9 cellular contexts compared by ENCODE assay signal in genomic region chr14:75259946-75260545, GRCh38. TPM values are rescaled to one million over a fixed set of nuclear protein-coding genes. Genes with fewer than 3 reads are reported as not detected.
A peak's percentile ranks its signal among the peaks of the same experiment; 100 is the strongest.
DNase-seq lines count a peak whose midpoint lies in the region; ATAC-seq, FAIRE-seq and TF ChIP-seq lines count a peak whose summit lies in the region.
"Had no signal": no experiment of that assay in that cellular context is flagged by ENCODE, and none has a peak within 500 bp of the region (broad histone marks: within the 10 kb centered on the region; RNA-seq: fewer than 3 reads in every experiment).

No MANE protein-coding gene starts in this region.

- H3K27me3 ChIP-seq in endothelial cell of umbilical vein (ENCODE audit: control insufficient read depth in 2 of 2, insufficient read depth in 2 of 2, low read length in 2 of 2) (no peaks in the 10 kb centered on the region), gastrocnemius medialis (no peaks in the 10 kb centered on the region)

- H3K4me3 ChIP-seq in SK-N-MC (peak overlapping the region; percentile 77), endothelial cell of umbilical vein (replicated peaks in 1 of 3; ENCODE audit: insufficient read depth in 1 of 3, low read depth in 1 of 3, low read length in 3 of 3) (no peak overlapping the region), gastrocnemius medialis (peak overlapping the region in 2 of 4 donors; percentile 43 to 56)

- TF ChIP-seq CTCF in endothelial cell of umbilical vein (IDR thresholded peaks at IDR 0.05; ENCODE audit: extremely low read depth in 1 of 2, insufficient read depth in 1 of 2, low read depth in 1 of 2, low read length in 2 of 2) (no peak), gastrocnemius medialis (IDR thresholded peaks at IDR 0.05 in 4 of 5, conservative IDR thresholded peaks at IDR 0.05 in 1 of 5) (no peak)

- H3K9ac ChIP-seq in SK-N-MC (ENCODE audit: insufficient read length) = peak overlapping the region; percentile 88
- peak overlapping the region; percentile 74 for H3K9ac ChIP-seq in endothelial cell of umbilical vein (replicated peaks; ENCODE audit: extremely low read depth, insufficient read depth, low read length)

- dilution Hi-C loops in endothelial cell of umbilical vein (cut with MboI; ENCODE audit: extremely low pct_ligation_motif_present, low sequenced_read_pairs) = no loop called here

- H3K9me1 ChIP-seq in endothelial cell of umbilical vein (replicated peaks; ENCODE audit: control insufficient read depth, extremely low read depth, insufficient read depth, low read length) = no peaks in the 10 kb centered on the region

- BruUV-seq in endothelial cell of umbilical vein (replicated peaks; lab: Mats Ljungman, UMichigan) = no TSS peak

- ATAC-seq in gastrocnemius medialis (no peak), HG02973 (IDR thresholded peaks at IDR 0.05; ENCODE audit: unreplicated experiment) (no peak), GM21515 (IDR thresholded peaks at IDR 0.05; ENCODE audit: unreplicated experiment) (no peak)

- H3K4me2 ChIP-seq in endothelial cell of umbilical vein (ENCODE audit: insufficient read depth, low read length) = no peak overlapping the region

- H3K9me3 ChIP-seq in SK-N-MC (ENCODE audit: low read depth, low read length) (no peaks in the 10 kb centered on the region), endothelial cell of umbilical vein (replicated peaks; ENCODE audit: control insufficient read depth, insufficient read depth, low read length) (no peaks in the 10 kb centered on the region), gastrocnemius medialis (no peaks in the 10 kb centered on the region)

- DNase-seq in EL = peak; percentile 69
- DNase-seq in SK-N-MC (ENCODE audit: low read depth, low spot score) = no peak
- DNase-seq in endothelial cell of umbilical vein (ENCODE audit: low read depth, low spot score) = no peak
- no peak for DNase-seq in gastrocnemius medialis
- DNase-seq in G401 (ENCODE audit: low spot score) = no peak
- no peak for DNase-seq in superior temporal gyrus (ENCODE audit: extremely low spot score)
- DNase-seq: islet precursor cell had no signal

- H3K27ac ChIP-seq in SK-N-MC (peak overlapping the region; percentile 99), endothelial cell of umbilical vein (ENCODE audit: insufficient read depth, low read depth, low read length) (peak overlapping the region; percentile 75), gastrocnemius medialis (peak overlapping the region; percentile 86 to 96 (median 91))

- CTCF ChIA-PET in endothelial cell of umbilical vein (lab: Charles Lee) = interaction anchor here (1.1 to 1.8 kb wide), 3 partner anchors 8 to 54 kb away, joined by 5 to 22 read pairs (median 6); no protein-coding TSS in a partner anchor

- TF ChIP-seq POLR2A in endothelial cell of umbilical vein (IDR thresholded peaks at IDR 0.05; ENCODE audit: low read depth, low read length) = no peak
- no peak for TF ChIP-seq POLR2A in gastrocnemius medialis (IDR thresholded peaks at IDR 0.05)

- H2AFZ ChIP-seq in endothelial cell of umbilical vein (ENCODE audit: low read depth, low read length) = no peak overlapping the region

- intact Hi-C loops in endothelial cell of umbilical vein (cut with micrococcal nuclease) (loop anchor here (1.0 to 2.0 kb wide), 6 partner anchors 17 to 136 kb away; partner anchors contain the start of gene TMED10), gastrocnemius medialis (cut with DNase I; ENCODE audit: low total_unique reads) (loop anchor here (1.0 to 2.0 kb wide), 4 partner anchors 16 to 109 kb away; no protein-coding TSS in a partner anchor)

- peaks cover 26% of the 10 kb centered on the region for H3K4me1 ChIP-seq in endothelial cell of umbilical vein (ENCODE audit: control insufficient read depth, extremely low read depth, insufficient read depth, low read length)
- peaks cover 19 to 33% of the 10 kb centered on the region in 2 donors for H3K4me1 ChIP-seq in gastrocnemius medialis

- H4K20me1 ChIP-seq in endothelial cell of umbilical vein (replicated peaks; ENCODE audit: control insufficient read depth, extremely low read depth, insufficient read depth, low read length) = no peaks in the 10 kb centered on the region

- POLR2A ChIA-PET in endothelial cell of umbilical vein (lab: Charles Lee) = no interaction called here

- no peak for FAIRE-seq in endothelial cell of umbilical vein (lab: Jason Lieb, UNC)

- H3K79me2 ChIP-seq in endothelial cell of umbilical vein (ENCODE audit: control insufficient read depth, insufficient read depth, low read length) = no peaks in the 10 kb centered on the region

- no peaks in the 10 kb centered on the region for H3K36me3 ChIP-seq in SK-N-MC (ENCODE audit: insufficient read depth, low read length)
- no peaks in the 10 kb centered on the region for H3K36me3 ChIP-seq in endothelial cell of umbilical vein (ENCODE audit: control insufficient read depth in 2 of 2, extremely low read depth in 1 of 2, insufficient read depth in 2 of 2, low read length in 2 of 2)
- no peaks in the 10 kb centered on the region for H3K36me3 ChIP-seq in gastrocnemius medialis

- in situ Hi-C loops in gastrocnemius medialis (cut with MboI; ENCODE audit: low sequenced_read_pairs in 4 of 4) (loop anchor here in 1 of 4 donors (10.0 kb wide), 1 partner anchor 105 kb away; no protein-coding TSS in a partner anchor), G401 (cut with HindIII; ENCODE audit: low sequenced_read_pairs) (no loop called here)

TF ChIP-seq in endothelial cell of umbilical vein, 7 proteins besides CTCF, POLR2A, EP300 and RAD21:
- TF ChIP-seq GATA2 (IDR thresholded peaks at IDR 0.05; ENCODE audit: insufficient read depth, insufficient read length, low read depth, low read length) = no peak
- TF ChIP-seq MAX (IDR thresholded peaks at IDR 0.05; ENCODE audit: insufficient read depth, insufficient read length) = no peak

RNA-seq across cellular contexts. Expression of gene FOS, which starts 18.6 kb away (rescaled TPM):
- total RNA-seq in endothelial cell of umbilical vein (9.2 and 63.2 TPM in 2 replicates), gastrocnemius medialis (100 to 1,000 TPM in 1 of 4 donors, 10 to 100 TPM in 3; 16.3 to 110 (median 53.5) TPM)
- polyA plus RNA-seq in endothelial cell of umbilical vein = 41.6 and 55.6 TPM in 2 replicates
- 26.6 and 60.9 TPM in 2 replicates for polyA plus RNA-seq in endothelial cell of umbilical vein (2011; cell fraction: cytosol; rRNA removed)
- polyA plus RNA-seq in endothelial cell of umbilical vein (2011; cell fraction: nucleus; rRNA removed) = 187 and 302 TPM in 2 replicates
- polyA plus RNA-seq in endothelial cell of umbilical vein (2012) = 1.9 and 7.0 TPM in 2 replicates
- 38.7 and 58.4 TPM in 2 replicates for polyA minus RNA-seq in endothelial cell of umbilical vein
- 55.3 TPM for polyA minus RNA-seq in endothelial cell of umbilical vein (2011; cell fraction: cytosol; rRNA and poly(A)+ RNA removed)
- polyA minus RNA-seq in endothelial cell of umbilical vein (2011; cell fraction: nucleus; rRNA and poly(A)+ RNA removed) = 149 and 293 TPM in 2 replicates
- total RNA-seq in G401 (2014; rRNA removed; shearing (Covaris generic)) = 29.8 and 41.0 TPM in 2 replicates
